ENCODE assay signal across 30 cellular contexts in the genomic region with DNA sequence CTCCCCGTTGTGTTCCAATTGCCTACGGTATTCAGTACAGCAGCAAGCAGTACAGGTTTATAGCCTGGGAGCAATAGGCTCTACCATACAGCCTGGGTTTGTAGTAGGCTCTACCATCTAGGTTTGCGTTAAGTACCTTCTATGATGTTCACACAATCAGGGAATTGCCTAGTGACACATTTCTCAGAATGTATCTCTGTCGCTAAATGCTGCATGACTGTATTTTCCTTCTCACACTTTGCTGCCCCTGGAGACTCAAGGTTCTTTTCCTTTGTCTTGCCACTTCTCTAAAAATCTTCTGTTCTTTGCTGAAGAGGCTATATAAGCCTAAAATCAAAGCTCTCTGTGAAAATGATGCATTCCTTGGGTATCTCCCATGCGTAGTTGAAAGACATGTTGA.
"Had no signal": no experiment of that assay in that cellular context is flagged by ENCODE, and none has a peak within 500 bp of the region (broad histone marks: within the 10 kb centered on the region; RNA-seq: fewer than 3 reads in every experiment).

No MANE protein-coding gene starts in this region.

- ATAC-seq: activated CD4-positive, alpha-beta T cell treated with anti-CD3 and anti-CD28 coated beads for 36 hours; activated CD8-positive, alpha-beta T cell treated with anti-CD3 and anti-CD28 coated beads, Interleukin-2, amount 10 ng/mL, durations not matched to agents 7 days and 5 days; activated naive CD4-positive, alpha-beta T cell treated with anti-CD3 and anti-CD28 coated beads, Interleukin-2, amount 50 U/mL, for 72 hours; activated T-cell treated with anti-CD3 and anti-CD28 coated beads, Interleukin-2, amount 50 U/mL, for 4 hours; PC-3 had no signal

- DNase-seq: activated CD4-positive, alpha-beta T cell treated with anti-CD3 and anti-CD28 coated beads for 36 hours; activated CD4-positive, alpha-beta T cell treated with anti-CD3 and anti-CD28 coated beads, Interleukin-2, amount 10 ng/mL, durations not matched to agents 7 days and 5 days; activated CD4-positive, alpha-beta T cell treated with anti-CD3 and anti-CD28 coated beads, Interleukin-2, amount 50 U/mL, for 48 hours; activated CD8-positive, alpha-beta T cell treated with anti-CD3 and anti-CD28 coated beads, Interleukin-2, amount 10 ng/mL, durations not matched to agents 7 days and 5 days; activated gamma-delta T cell treated with Interleukin-2 at 50 U/mL for 16 hours; activated naive CD4-positive, alpha-beta T cell treated with anti-CD3 and anti-CD28 coated beads for 36 hours; activated T-cell treated with anti-CD3 and anti-CD28 coated beads, Interleukin-2, amount 50 U/mL, for 4 hours; amniotic stem cell; aorta; brain microvascular endothelial cell; central memory CD4-positive, alpha-beta T cell; Karpas-422; MM.1S; MV-4-11; NCI-H1092; NCI-H1436 treated with DMSO at 0.1 percent for 48 hours; NCI-H1694 treated with DMSO at 0.1 percent for 48 hours; NCI-H2029; NCI-H345; NCI-H524 treated with DMSO at 0.1 percent for 48 hours; PC-3; Peyer's patch; RPMI8226; SHP77 treated with DMSO at 0.1 percent for 48 hours; SK-N-SH had no signal

- H3K4me1 ChIP-seq: Peyer's patch, SJSA1 had no signal

- H3K4me3 Mint-ChIP-seq: activated CD4-positive, alpha-beta T cell treated with anti-CD3 and anti-CD28 coated beads for 36 hours; activated CD4-positive, alpha-beta T cell treated with anti-CD3 and anti-CD28 coated beads, Interleukin-2, amount 10 ng/mL, durations not matched to agents 7 days and 5 days; activated CD8-positive, alpha-beta T cell treated with anti-CD3 and anti-CD28 coated beads, Interleukin-2, amount 10 ng/mL, durations not matched to agents 7 days and 5 days; activated naive CD4-positive, alpha-beta T cell treated with anti-CD3 and anti-CD28 coated beads for 36 hours; activated T-cell treated with anti-CD3 and anti-CD28 coated beads, Interleukin-2, amount 50 U/mL, for 4 hours; activated T-helper 1 cell treated with anti-CD3 and anti-CD28 coated beads, Interleukin-12 subunit alpha, Interleukin-12 subunit beta, Interleukin-2, Interleukin-4 antibody, amounts not matched to agents 30 ng/mL and 10 ng/mL and 1 ng/mL, durations not matched to agents 14 hours and 24 hours and 36 hours; T-helper 1 cell treated with Interleukin-12 subunit alpha and Interleukin-12 subunit beta and Interleukin-4 antibody, amounts not matched to agents 30 μg/mL and 1 μg/mL, for 36 hours; T-helper 2 cell treated with Interferon-gamma antibody and Interleukin-4, amounts not matched to agents 5 μg/mL and 100 μg/mL, for 36 hours had no signal

- H3K27ac Mint-ChIP-seq: activated CD4-positive, alpha-beta T cell treated with anti-CD3 and anti-CD28 coated beads for 36 hours; activated CD4-positive, alpha-beta T cell treated with anti-CD3 and anti-CD28 coated beads, Interleukin-2, amount 10 ng/mL, durations not matched to agents 7 days and 5 days; activated CD8-positive, alpha-beta T cell treated with anti-CD3 and anti-CD28 coated beads, Interleukin-2, amount 10 ng/mL, durations not matched to agents 7 days and 5 days; activated naive CD4-positive, alpha-beta T cell treated with anti-CD3 and anti-CD28 coated beads for 36 hours; activated naive CD4-positive, alpha-beta T cell treated with anti-CD3 and anti-CD28 coated beads, Interleukin-2, amount 50 U/mL, for 72 hours; activated T-helper 1 cell treated with anti-CD3 and anti-CD28 coated beads, Interleukin-12 subunit alpha, Interleukin-12 subunit beta, Interleukin-2, Interleukin-4 antibody, amounts not matched to agents 30 ng/mL and 10 ng/mL and 1 ng/mL, durations not matched to agents 14 hours and 24 hours and 36 hours; T-helper 1 cell treated with Interleukin-12 subunit alpha and Interleukin-12 subunit beta and Interleukin-4 antibody, amounts not matched to agents 30 μg/mL and 1 μg/mL, for 36 hours; T-helper 2 cell treated with Interferon-gamma antibody and Interleukin-4, amounts not matched to agents 5 μg/mL and 100 μg/mL, for 36 hours had no signal

- H3K9me3 Mint-ChIP-seq: activated naive CD4-positive, alpha-beta T cell treated with anti-CD3 and anti-CD28 coated beads for 36 hours; activated T-cell treated with anti-CD3 and anti-CD28 coated beads, Interleukin-2, amount 50 U/mL, for 4 hours; T-helper 1 cell treated with Interleukin-12 subunit alpha and Interleukin-12 subunit beta and Interleukin-4 antibody, amounts not matched to agents 30 μg/mL and 1 μg/mL, for 36 hours; T-helper 2 cell treated with Interferon-gamma antibody and Interleukin-4, amounts not matched to agents 5 μg/mL and 100 μg/mL, for 36 hours had no signal

- H3K36me3 ChIP-seq: brain microvascular endothelial cell, Peyer's patch, SJSA1 had no signal

- H3K9me2 ChIP-seq: SK-N-SH had no signal

- H3K9ac ChIP-seq: SK-N-SH had no signal

- H3K4me3 ChIP-seq: Peyer's patch, SJSA1 had no signal

- H3K36me3 Mint-ChIP-seq: activated naive CD4-positive, alpha-beta T cell treated with anti-CD3 and anti-CD28 coated beads, Interleukin-2, amount 50 U/mL, for 72 hours had no signal

- H3K9me3 ChIP-seq: Peyer's patch, SJSA1, SK-N-SH had no signal

- H3K4me2 ChIP-seq: SK-N-SH had no signal

- H3K27me3 ChIP-seq: brain microvascular endothelial cell, Peyer's patch, SJSA1 had no signal

- H3K27me3 Mint-ChIP-seq: activated CD4-positive, alpha-beta T cell treated with anti-CD3 and anti-CD28 coated beads for 36 hours had no signal

- H3K27ac ChIP-seq: brain microvascular endothelial cell, Peyer's patch, SJSA1 had no signal
